In genomic region chr11:46597155-46597554, GRCh38 we compare ENCODE assay signal across 1 cellular context.
A peak's percentile ranks its signal among the peaks of the same experiment; 100 is the strongest.
TF ChIP-seq lines count a peak whose summit lies in the region.

No MANE protein-coding gene starts in this region.

TF ChIP-seq in HepG2, 621 proteins besides CTCF, POLR2A, EP300 and RAD21 (continued from another document and continues in another):
- TF ChIP-seq AKNA (CRISPR knock-in tag; IDR thresholded peaks at IDR 0.05; ENCODE audit: borderline replicate concordance): no peak
- TF ChIP-seq ATF6 (CRISPR knock-in tag; conservative IDR thresholded peaks at IDR 0.05): no peak
- no peak for TF ChIP-seq BRF2 (CRISPR knock-in tag; IDR thresholded peaks at IDR 0.05)
- TF ChIP-seq ZBTB4 (CRISPR knock-in tag; IDR thresholded peaks at IDR 0.05; ENCODE audit: borderline replicate concordance): no peak
- peak; percentile 21; the same call in 1 of the 2 replicates for TF ChIP-seq CREM (IDR thresholded peaks at IDR 0.05)
- no peak for TF ChIP-seq CREM (CRISPR knock-in tag; IDR thresholded peaks at IDR 0.05)
- TF ChIP-seq ZNF44 (CRISPR knock-in tag; IDR thresholded peaks at IDR 0.05): no peak
- no peak for TF ChIP-seq SKIL (CRISPR knock-in tag; IDR thresholded peaks at IDR 0.05; ENCODE audit: borderline replicate concordance)
- no peak for TF ChIP-seq ERF (CRISPR knock-in tag; IDR thresholded peaks at IDR 0.05)
- no peak for TF ChIP-seq NKX3-1 (CRISPR knock-in tag; IDR thresholded peaks at IDR 0.05)
- TF ChIP-seq GLI4 (CRISPR knock-in tag; IDR thresholded peaks at IDR 0.05; ENCODE audit: borderline replicate concordance): no peak
- no peak for TF ChIP-seq ZNF850 (CRISPR knock-in tag; conservative IDR thresholded peaks at IDR 0.05)
- no peak for TF ChIP-seq MAX (IDR thresholded peaks at IDR 0.05)
- TF ChIP-seq ZNF780A (CRISPR knock-in tag; IDR thresholded peaks at IDR 0.05): no peak
- no peak for TF ChIP-seq GMEB2 (CRISPR knock-in tag; IDR thresholded peaks at IDR 0.05; ENCODE audit: low read depth)
- no peak for TF ChIP-seq SRSF9 (IDR thresholded peaks at IDR 0.05; ENCODE audit: borderline replicate concordance, insufficient read depth, low read depth, low read length, poor library complexity, severe bottlenecking)
- TF ChIP-seq ZC3H13 (CRISPR knock-in tag; IDR thresholded peaks at IDR 0.05): no peak
- no peak for TF ChIP-seq ZNF296 (CRISPR knock-in tag; conservative IDR thresholded peaks at IDR 0.05)
- no peak for TF ChIP-seq ZNF333 (CRISPR knock-in tag; IDR thresholded peaks at IDR 0.05; ENCODE audit: borderline replicate concordance)
- no peak for TF ChIP-seq ZNF75D (CRISPR knock-in tag; IDR thresholded peaks at IDR 0.05; ENCODE audit: borderline replicate concordance)
- TF ChIP-seq EHMT2 (IDR thresholded peaks at IDR 0.05; ENCODE audit: borderline replicate concordance, low read depth, low read length): no peak
- TF ChIP-seq PBX2 (CRISPR knock-in tag; IDR thresholded peaks at IDR 0.05): peak; percentile 92
- no peak for TF ChIP-seq SNAI1 (CRISPR knock-in tag; IDR thresholded peaks at IDR 0.05; ENCODE audit: borderline replicate concordance)
- TF ChIP-seq MZF1 (CRISPR knock-in tag; IDR thresholded peaks at IDR 0.05; ENCODE audit: borderline replicate concordance): no peak
- TF ChIP-seq ARNT2 (CRISPR knock-in tag; IDR thresholded peaks at IDR 0.05; ENCODE audit: low read depth): no peak
- no peak for TF ChIP-seq ZBTB44 (CRISPR knock-in tag; IDR thresholded peaks at IDR 0.05)
- no peak for TF ChIP-seq REPIN1 (CRISPR knock-in tag; IDR thresholded peaks at IDR 0.05; ENCODE audit: borderline replicate concordance, low read depth)
- no peak for TF ChIP-seq DDIT3 (CRISPR knock-in tag; IDR thresholded peaks at IDR 0.05)
- TF ChIP-seq ZNF709 (CRISPR knock-in tag; IDR thresholded peaks at IDR 0.05): no peak
- TF ChIP-seq KLF13 (CRISPR knock-in tag; IDR thresholded peaks at IDR 0.05): no peak
- no peak for TF ChIP-seq ZNF816 (CRISPR knock-in tag; IDR thresholded peaks at IDR 0.05; ENCODE audit: borderline replicate concordance)
